9 cellular contexts compared by ENCODE assay signal in the genomic region with DNA sequence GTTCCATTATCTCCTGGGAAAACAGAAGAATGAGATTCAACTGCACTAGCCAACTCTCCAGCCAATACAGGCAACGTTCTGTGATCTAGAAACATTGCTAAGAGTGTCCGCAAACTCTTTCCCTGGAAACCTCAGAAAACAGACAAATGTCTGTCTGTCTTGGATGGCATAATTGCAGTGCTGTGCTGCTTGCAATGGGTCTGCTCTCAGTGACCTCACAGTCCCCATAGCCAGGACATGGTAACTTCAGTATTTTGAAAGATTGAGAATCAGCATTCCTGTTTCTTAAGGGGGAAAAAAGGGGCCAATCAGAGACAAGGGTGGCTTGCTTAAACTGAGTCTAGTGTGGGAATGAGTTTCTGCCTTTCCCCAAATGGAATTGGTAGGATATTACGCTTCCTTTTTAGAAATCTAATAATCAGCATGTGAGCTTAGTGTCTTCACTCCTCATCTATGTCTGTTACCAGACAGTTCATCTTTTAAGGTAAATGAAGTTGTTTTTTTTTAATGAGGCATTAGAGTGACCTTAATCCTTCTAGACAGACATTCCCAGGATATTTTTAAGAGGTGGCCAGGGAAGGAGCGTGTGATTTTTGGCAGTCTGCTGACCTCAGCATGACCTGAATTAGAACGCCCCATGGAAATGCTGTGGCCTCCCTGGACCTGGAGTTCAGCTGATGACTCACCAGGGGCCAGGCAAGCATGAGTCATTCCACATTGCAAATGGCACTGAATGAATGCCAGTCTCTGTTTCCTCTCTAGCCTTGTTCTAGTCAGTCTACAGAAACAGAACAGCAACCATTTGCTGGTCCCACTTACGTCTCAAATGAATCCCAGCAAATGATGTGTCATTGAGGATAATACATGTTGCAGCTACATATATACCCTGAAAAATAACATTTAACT.
DNase-seq lines count a peak whose midpoint lies in the region; ATAC-seq, FAIRE-seq and TF ChIP-seq lines count a peak whose summit lies in the region.
"Had no signal": no experiment of that assay in that cellular context is flagged by ENCODE, and none has a peak within 500 bp of the region (broad histone marks: within the 10 kb centered on the region; RNA-seq: fewer than 3 reads in every experiment).

No MANE protein-coding gene starts in this region.

- CTCF ChIA-PET in A549 (lab: Yijun Ruan, JAX) (interaction anchor here (1.2 to 2.5 kb wide), 5 partner anchors 14 to 768 kb away, joined by 4 to 7 read pairs (median 6); no protein-coding TSS in a partner anchor), PC-9 (lab: Charles Lee) (no interaction called here), H1 (lab: Charles Lee; ENCODE audit: partially characterized antibody) (interaction anchor here (3.5 kb wide), 1 partner anchor 42 kb away, joined by 14 read pairs; no protein-coding TSS in a partner anchor)

- H3K9ac ChIP-seq in H1 (replicated peaks in 1 of 4; ENCODE audit: extremely low read depth in 1 of 4, low read depth in 3 of 4, low read length in 3 of 4), result no peak overlapping the region

- no peak overlapping the region for H2BK12ac ChIP-seq in H1 (ENCODE audit: low read depth, low read length)

- ATAC-seq in A549 (peak; percentile 96 to 97), GM21381 (IDR thresholded peaks at IDR 0.05; ENCODE audit: unreplicated experiment) (peak; percentile 60), lower lobe of right lung (peak; percentile 86 to 94), GM18519 (IDR thresholded peaks at IDR 0.05; ENCODE audit: low FRiP score, unreplicated experiment) (no peak)

- no peaks in the 10 kb centered on the region for H3K23me2 ChIP-seq in H1 (ENCODE audit: low read depth, low read length)

- H3K56ac ChIP-seq in H1 (replicated peaks; ENCODE audit: insufficient read length, low read depth, low read length), result no peak overlapping the region

- H3K9me3 ChIP-seq in A549, result no peaks in the 10 kb centered on the region
- H3K9me3 ChIP-seq in PC-9 (ENCODE audit: insufficient read depth, low read depth), result peaks cover 27% of the 10 kb centered on the region; the same call in 1 of the 2 replicates
- H3K9me3 ChIP-seq in H1 (ENCODE audit: insufficient read depth in 2 of 2, low read depth in 1 of 2, low read length in 1 of 2), result no peaks in the 10 kb centered on the region
- H3K9me3 ChIP-seq in lower lobe of right lung, result no peaks in the 10 kb centered on the region

- intact Hi-C loops in PC-9 (cut with micrococcal nuclease; ENCODE audit: unreplicated experiment), result loop anchor here (1.0 to 5.0 kb wide), 7 partner anchors 42 to 394 kb away; no protein-coding TSS in a partner anchor
- intact Hi-C loops in lower lobe of right lung (cut with DNase I), result no loop called here

- no peak overlapping the region for H2BK20ac ChIP-seq in H1 (ENCODE audit: low read length)

- H3K4ac ChIP-seq in H1 (replicated peaks; ENCODE audit: insufficient read length, low read depth, low read length), result no peak overlapping the region

- H4K20me1 ChIP-seq in PC-9 (ENCODE audit: insufficient read depth) (no peaks in the 10 kb centered on the region), H1 (replicated peaks in 1 of 2; ENCODE audit: control insufficient read depth in 1 of 2, insufficient read depth in 2 of 2, low read length in 2 of 2) (no peaks in the 10 kb centered on the region)

- H4K5ac ChIP-seq in H1 (ENCODE audit: insufficient read length, low read depth, low read length), result no peak overlapping the region

- H3K27ac ChIP-seq in A549 (peak overlapping the region; percentile 77 to 89), PC-9 (peak overlapping the region; percentile 91), H1 (ENCODE audit: low read depth, low read length) (no peak overlapping the region), lower lobe of right lung (no peak overlapping the region), temporal lobe (ENCODE audit: low read depth, low read length) (peak overlapping the region; percentile 76)

- H3K14ac ChIP-seq in H1 (ENCODE audit: insufficient read length), result no peak overlapping the region

- H3F3A ChIP-seq in PC-9 (ENCODE audit: insufficient read depth, low read depth), result peaks cover 7% of the 10 kb centered on the region; the same call in 1 of the 2 replicates

- H4K91ac ChIP-seq in H1 (replicated peaks; ENCODE audit: insufficient read length, low read length), result no peak overlapping the region

- 42% methylated on average over 6 of the region's 6 CpGs for WGBS in A549 (ENCODE audit: missing lambda C conversion rate)
- WGBS in H1 (ENCODE audit: extremely low coverage in 1 of 2, insufficient coverage in 1 of 2, insufficient read length in 1 of 2, insufficient replicate concordance in 2 of 2, low coverage in 1 of 2, low lambda C conversion rate in 2 of 2, missing lambda C conversion rate in 1 of 2), 2 experiments, result 87% methylated on average over 6 of the region's 6 CpGs; no CpG with 5 or more reads in 1 of the 2 experiments

- no peaks in the 10 kb centered on the region for H3K9me2 ChIP-seq in PC-9 (ENCODE audit: insufficient read depth)

- H3K27me3 ChIP-seq in PC-9 (ENCODE audit: insufficient read depth, low read depth) (no peaks in the 10 kb centered on the region), H1 (replicated peaks in 1 of 4; ENCODE audit: control insufficient read depth in 3 of 4, extremely low read depth in 1 of 4, insufficient read depth in 3 of 4, low read length in 3 of 4) (no peaks in the 10 kb centered on the region), lower lobe of right lung (ENCODE audit: low read depth) (no peaks in the 10 kb centered on the region)

- H3K79me1 ChIP-seq in H1 (ENCODE audit: low read depth, low read length), result no peaks in the 10 kb centered on the region

- no peaks in the 10 kb centered on the region; the same call in 1 of the 2 replicates for H3K36me3 ChIP-seq in PC-9 (ENCODE audit: low read depth)
- H3K36me3 ChIP-seq in H1 (ENCODE audit: control insufficient read depth in 2 of 4, insufficient read depth in 4 of 4, low read length in 3 of 4), result no peaks in the 10 kb centered on the region; a peak in 1 of 8 replicates
- no peaks in the 10 kb centered on the region for H3K36me3 ChIP-seq in lower lobe of right lung

- no peak for TF ChIP-seq CTCF in A549 (IDR thresholded peaks at IDR 0.05)
- TF ChIP-seq CTCF in PC-9 (conservative IDR thresholded peaks at IDR 0.05), result no peak
- TF ChIP-seq CTCF in H1 (IDR thresholded peaks at IDR 0.05; ENCODE audit: control extremely low read depth in 1 of 3, insufficient read depth in 1 of 3, low read depth in 1 of 3, low read length in 3 of 3), result no peak
- TF ChIP-seq CTCF in lower lobe of right lung (IDR thresholded peaks at IDR 0.05), result no peak

- H3K4me2 ChIP-seq in A549, result peak overlapping the region; percentile 59
- H3K4me2 ChIP-seq in PC-9, result peak overlapping the region; percentile 41
- H3K4me2 ChIP-seq in H1 (ENCODE audit: insufficient read depth in 1 of 2, low read depth in 2 of 2, low read length in 2 of 2), result no peak overlapping the region

- peaks cover 41% of the 10 kb centered on the region for H3K4me1 ChIP-seq in A549
- H3K4me1 ChIP-seq in PC-9 (replicated peaks; ENCODE audit: insufficient read depth), result peaks cover 25% of the 10 kb centered on the region
- peaks cover 0 to 3% (median 1%) of the 10 kb centered on the region in 4 experiments; a peak in 3 of 7 replicates for H3K4me1 ChIP-seq in H1 (replicated peaks in 1 of 4; ENCODE audit: control insufficient read depth in 3 of 4, insufficient read depth in 4 of 4, low read length in 3 of 4)
- H3K4me1 ChIP-seq in lower lobe of right lung, result peaks cover 14% of the 10 kb centered on the region

- peak; percentile 78 to 93 for DNase-seq in A549 (ENCODE audit: low read depth in 1 of 2, low spot score in 1 of 2)
- peak; percentile 83 to 86 for DNase-seq in PC-9
- DNase-seq in H1 (ENCODE audit: low read depth in 1 of 2, low spot score in 2 of 2), result peak in 1 of 2 experiments; percentile 33
- DNase-seq in lower lobe of right lung, result peak; percentile 45
- DNase-seq in NCI-H1930 (lab: John Stamatoyannopoulos, UW), result no peak

- TF ChIP-seq POLR2A in A549 (IDR thresholded peaks at IDR 0.05; ENCODE audit: low read length) (no peak), H1 (IDR thresholded peaks at IDR 0.05; ENCODE audit: control extremely low read depth in 1 of 2, low read depth in 2 of 2, low read length in 2 of 2) (no peak)

- H3K79me2 ChIP-seq in PC-9 (ENCODE audit: low read depth) (no peaks in the 10 kb centered on the region), H1 (ENCODE audit: control insufficient read depth in 1 of 2, insufficient read depth in 2 of 2, low read length in 2 of 2) (no peaks in the 10 kb centered on the region)

- peak overlapping the region; percentile 71; the same call in 1 of the 2 replicates for H2AFZ ChIP-seq in PC-9
- H2AFZ ChIP-seq in H1 (ENCODE audit: low read length), result peak overlapping the region; percentile 16; the same call in 1 of the 2 replicates

- H2BK120ac ChIP-seq in H1 (replicated peaks; ENCODE audit: low read depth, low read length), result no peak overlapping the region

- no peak overlapping the region for H2BK5ac ChIP-seq in H1 (ENCODE audit: low read depth, low read length)

- H4K8ac ChIP-seq in H1 (ENCODE audit: extremely low read depth, insufficient read depth, low read length), result no peak overlapping the region

- peak; percentile 96 for FAIRE-seq in A549 (lab: Jason Lieb, UNC)
- FAIRE-seq in H1 (lab: Jason Lieb, UNC), result no peak
- FAIRE-seq: GM18507 had no signal

- TF ChIP-seq EP300 in A549 (IDR thresholded peaks at IDR 0.05), result peak in 1 of 2 experiments; percentile 34; a peak in 1 of 5 replicates
- no peak for TF ChIP-seq EP300 in H1 (IDR thresholded peaks at IDR 0.05; ENCODE audit: borderline replicate concordance in 1 of 2, low read depth in 2 of 2, low read length in 2 of 2)

- TSS peak; percentile 30 for BruUV-seq in PC-9 (replicated peaks; lab: Mats Ljungman, UMichigan)

- H3K4me3 ChIP-seq in A549 (0 out of 3 replicates have a peak overlapping the region, but pooled peaks have one; percentile 2), PC-9 (no peak overlapping the region; the same call in 1 of the 2 replicates), H1 (ENCODE audit: extremely low read depth in 1 of 4, insufficient read depth in 2 of 4, low read depth in 3 of 4, low read length in 4 of 4) (no peak overlapping the region), lower lobe of right lung (no peak overlapping the region)

- H3K23ac ChIP-seq in H1 (ENCODE audit: insufficient read length), result no peak overlapping the region

- no peak overlapping the region for H2AK5ac ChIP-seq in H1 (ENCODE audit: low read depth, low read length)

- POLR2A ChIA-PET in A549 (lab: Yijun Ruan, JAX) (no interaction called here), PC-9 (lab: Charles Lee; ENCODE audit: unreplicated experiment) (interaction anchor here (0.5 to 0.7 kb wide), 4 partner anchors 134 to 766 kb away, joined by 3 to 6 read pairs (median 4); no protein-coding TSS in a partner anchor), H1 (lab: Charles Lee; ENCODE audit: partially characterized antibody) (no interaction called here)

- TF ChIP-seq RAD21 in A549 (conservative IDR thresholded peaks at IDR 0.05 in 1 of 2, IDR thresholded peaks at IDR 0.05 in 1 of 2) (peak; percentile 45 to 47; a peak in 4 of 5 replicates), H1 (IDR thresholded peaks at IDR 0.05 in 1 of 2, conservative IDR thresholded peaks at IDR 0.05 in 1 of 2; ENCODE audit: low read depth in 2 of 2, low read length in 2 of 2) (no peak)

- H2BK15ac ChIP-seq in H1 (ENCODE audit: low read length), result 0 out of 2 replicates have a peak overlapping the region, but pooled peaks have one; percentile 21

- no peak overlapping the region for H3K18ac ChIP-seq in H1 (ENCODE audit: extremely low read depth, low read length)

TF ChIP-seq in H1, 55 proteins besides CTCF, POLR2A, EP300 and RAD21 (continues in another document):
- peak; percentile 97 for TF ChIP-seq JUND (IDR thresholded peaks at IDR 0.05; ENCODE audit: low read length)

Comparison
In these comparisons a context has a peak if more than half of its experiments do, and no peak if none do; other contexts are left out.
1. DNase-seq: peak in A549 (2 of 2), PC-9 (2 of 2) and lower lobe of right lung (single experiment); none in NCI-H1930 (0 of 2).
2. H3K27ac ChIP-seq: peak in A549 (2 of 2), PC-9 (single experiment) and temporal lobe (single experiment); none in H1 (single experiment) and lower lobe of right lung (single experiment).
3. H3K4me2 ChIP-seq: peak in A549 (single experiment) and PC-9 (single experiment); none in H1 (0 of 2).